Comparison of ENCODE assay signal across 20 cellular contexts in genomic region chr4:39498724-39499014, GRCh38. TPM values are rescaled to one million over a fixed set of nuclear protein-coding genes. Genes with fewer than 3 reads are reported as not detected.
DNase-seq lines count a peak whose midpoint lies in the region; ATAC-seq, FAIRE-seq and TF ChIP-seq lines count a peak whose summit lies in the region.
"Had no signal": no experiment of that assay in that cellular context is flagged by ENCODE, and none has a peak within 500 bp of the region (broad histone marks: within the 10 kb centered on the region; RNA-seq: fewer than 3 reads in every experiment).

No MANE protein-coding gene starts in this region.

- no peak for TF ChIP-seq RAD21 in HepG2 (CRISPR knock-in tag; IDR thresholded peaks at IDR 0.05)

- no peak for TF ChIP-seq EP300 in HepG2 (IDR thresholded peaks at IDR 0.05; ENCODE audit: low read depth in 2 of 2, low read length in 2 of 2)
- TF ChIP-seq EP300 in HepG2 (CRISPR knock-in tag; IDR thresholded peaks at IDR 0.05; ENCODE audit: borderline replicate concordance): no peak

- H3K4me3 ChIP-seq in HepG2 (replicated peaks in 1 of 3; ENCODE audit: insufficient read depth in 1 of 3, low read depth in 2 of 3, low read length in 3 of 3): no peak overlapping the region
- H3K4me3 ChIP-seq in right lobe of liver: no peak overlapping the region
- H3K4me3 ChIP-seq in astrocyte (ENCODE audit: insufficient read depth, low read depth, low read length): no peak overlapping the region

- CTCF ChIA-PET in HepG2 (lab: Yijun Ruan, JAX; ENCODE audit: low intra/inter-chr PET ratio, low total read pairs): no interaction called here

- H3K36me3 ChIP-seq in HepG2 (replicated peaks in 1 of 2; ENCODE audit: control insufficient read depth in 1 of 2, insufficient read depth in 2 of 2, low read length in 2 of 2) (peaks cover 8 to 41% of the 10 kb centered on the region in 2 experiments), right lobe of liver (peaks cover 0 to 53% (median 23%) of the 10 kb centered on the region in 4 donors), astrocyte (ENCODE audit: insufficient read depth, low read length) (peaks cover 35% of the 10 kb centered on the region)

- in situ Hi-C loops in HepG2 (cut with HindIII; ENCODE audit: extremely low pct_ligation_motif_present, low pct_unique_long_range_greater_than_20kb): no loop called here

- no peaks in the 10 kb centered on the region for H3K9me3 ChIP-seq in HepG2 (ENCODE audit: low read length)
- no peaks in the 10 kb centered on the region for H3K9me3 ChIP-seq in right lobe of liver
- H3K9me3 ChIP-seq in astrocyte (ENCODE audit: insufficient read depth, low read depth, low read length): no peaks in the 10 kb centered on the region
- H3K9me3 ChIP-seq: Caco-2 had no signal

- no peak for TF ChIP-seq POLR2A in HepG2 (IDR thresholded peaks at IDR 0.05; ENCODE audit: insufficient read depth in 1 of 2, low read depth in 2 of 2, low read length in 2 of 2)
- TF ChIP-seq POLR2A in right lobe of liver (IDR thresholded peaks at IDR 0.05): no peak

- no peaks in the 10 kb centered on the region for H3K27me3 ChIP-seq in HepG2 (ENCODE audit: control insufficient read depth in 1 of 2, insufficient read depth in 2 of 2, low read length in 2 of 2)
- no peaks in the 10 kb centered on the region for H3K27me3 ChIP-seq in right lobe of liver
- no peaks in the 10 kb centered on the region for H3K27me3 ChIP-seq in astrocyte (ENCODE audit: insufficient read depth, low read length)

- H3K27ac ChIP-seq in HepG2 (ENCODE audit: extremely low read length, insufficient read depth, low read length): no peak overlapping the region
- H3K27ac ChIP-seq in right lobe of liver: no peak overlapping the region
- no peak overlapping the region for H3K27ac ChIP-seq in astrocyte (ENCODE audit: low read depth, low read length)
- H3K27ac ChIP-seq: C4-2B had no signal

- POLR2A ChIA-PET in HepG2 (lab: Yijun Ruan, JAX): interaction anchor here (2.1 kb wide), 1 partner anchor 29 kb away, joined by 9 read pairs; the partner anchor contains the start of gene UGDH

- H4K20me1 ChIP-seq in HepG2 (ENCODE audit: insufficient read depth, low read length) (no peaks in the 10 kb centered on the region), astrocyte (ENCODE audit: insufficient read depth, low read length) (no peaks in the 10 kb centered on the region)

- TF ChIP-seq CTCF in HepG2 (CRISPR knock-in tag; IDR thresholded peaks at IDR 0.05): no peak
- no peak for TF ChIP-seq CTCF in right lobe of liver (IDR thresholded peaks at IDR 0.05)
- no peak for TF ChIP-seq CTCF in astrocyte (IDR thresholded peaks at IDR 0.05; ENCODE audit: insufficient read depth, low read depth, low read length)

- BruUV-seq in HepG2 (replicated peaks; lab: Mats Ljungman, UMichigan): no TSS peak

- FAIRE-seq in HepG2 (lab: Jason Lieb, UNC): no peak
- no peak for FAIRE-seq in astrocyte (lab: Jason Lieb, UNC)
- FAIRE-seq: D721Med, GM12891, GM19239 had no signal

- ATAC-seq in HepG2 (no peak), right lobe of liver (no peak), HG03196 (IDR thresholded peaks at IDR 0.05; ENCODE audit: unreplicated experiment) (no peak)
- ATAC-seq: HCT116 had no signal

- H2AFZ ChIP-seq in HepG2 (ENCODE audit: low read length) (no peak overlapping the region), astrocyte (ENCODE audit: low read depth, low read length) (no peak overlapping the region)

- intact Hi-C loops in HepG2 (cut with micrococcal nuclease; ENCODE audit: unreplicated experiment) (no loop called here), right lobe of liver (cut with DNase I) (no loop called here)

- no peak overlapping the region for H3K4me2 ChIP-seq in HepG2 (ENCODE audit: low read depth, low read length)
- H3K4me2 ChIP-seq in astrocyte (ENCODE audit: low read length): no peak overlapping the region

- no peaks in the 10 kb centered on the region for H3K79me2 ChIP-seq in HepG2 (ENCODE audit: insufficient read depth, low read length)
- H3K79me2 ChIP-seq in astrocyte (ENCODE audit: insufficient read depth, low read length): no peaks in the 10 kb centered on the region

- H3K9ac ChIP-seq in HepG2 (ENCODE audit: insufficient read depth, low read depth, low read length): no peak overlapping the region
- H3K9ac ChIP-seq in astrocyte (ENCODE audit: low read length): no peak overlapping the region

- peaks cover 1% of the 10 kb centered on the region for H3K9me3 Mint-ChIP-seq in astrocyte (ENCODE audit: unreplicated experiment)
- H3K9me3 Mint-ChIP-seq: CD4-positive, alpha-beta T cell; HFFc6 had no signal

- DNase-seq in HepG2 (ENCODE audit: low spot score) (no peak), right lobe of liver (no peak), NCI-H460 (ENCODE audit: extremely low read depth, low read depth) (peak; percentile 90), astrocyte (ENCODE audit: low read depth) (no peak), NCI-H446 (lab: John Stamatoyannopoulos, UW) (no peak), HPDE6-E6E7 (ENCODE audit: extremely low spot score) (no peak)
- DNase-seq in activated CD4-positive, alpha-beta T cell treated with anti-CD3 and anti-CD28 coated beads, Interleukin-2, amount 50 U/mL, for 48 hours: no peak
- DNase-seq: 8988T; ACHN; Caco-2; CD4-positive, alpha-beta T cell; GOT3; H7; HFFc6 had no signal

- H3K4me3 Mint-ChIP-seq in astrocyte (ENCODE audit: unreplicated experiment): no peak overlapping the region
- H3K4me3 Mint-ChIP-seq: CD4-positive, alpha-beta T cell; HFFc6 had no signal

- H3K27ac Mint-ChIP-seq in astrocyte (ENCODE audit: unreplicated experiment): peak overlapping the region; percentile 36
- H3K27ac Mint-ChIP-seq: CD4-positive, alpha-beta T cell; HFFc6 had no signal

- peaks cover 5% of the 10 kb centered on the region for H3K4me1 Mint-ChIP-seq in astrocyte (ENCODE audit: low read depth, unreplicated experiment)

- H3K4me1 ChIP-seq in HepG2 (ENCODE audit: insufficient read depth, low read length): peaks cover 10% of the 10 kb centered on the region; the same call in 1 of the 2 replicates
- H3K4me1 ChIP-seq in right lobe of liver: peaks cover 0 to 34% (median 0%) of the 10 kb centered on the region in 4 donors
- peaks cover 20% of the 10 kb centered on the region for H3K4me1 ChIP-seq in astrocyte (ENCODE audit: insufficient read depth, low read length)

- H3K27me3 Mint-ChIP-seq in astrocyte (ENCODE audit: low read depth, unreplicated experiment): no peaks in the 10 kb centered on the region
- H3K27me3 Mint-ChIP-seq: CD4-positive, alpha-beta T cell had no signal

- peaks cover 13% of the 10 kb centered on the region for H3K36me3 Mint-ChIP-seq in astrocyte (ENCODE audit: low read depth, unreplicated experiment)

RNA-seq across cellular contexts. Expression of gene UGDH, which starts 28.6 kb away (rescaled TPM):
- 384 and 661 TPM in 2 replicates for total RNA-seq in HepG2 (2016; rRNA removed; fragmentation: Illumina TruSeq; extraction: Trizol)
- total RNA-seq in HepG2 (2016; cell fraction: cytosol; rRNA removed; fragmentation: Illumina TruSeq; extraction: Trizol; ENCODE audit: low read depth): 49.0 and 58.6 TPM in 2 replicates
- 384 and 616 TPM in 2 replicates for total RNA-seq in HepG2 (2016; cell fraction: insoluble cytoplasmic fraction; rRNA removed; fragmentation: Illumina TruSeq; extraction: Trizol)
- total RNA-seq in HepG2 (2016; cell fraction: membrane; rRNA removed; fragmentation: Illumina TruSeq; extraction: Trizol): 167 and 182 TPM in 2 replicates
- 162 and 184 TPM in 2 replicates for total RNA-seq in HepG2 (2016; cell fraction: nucleus; rRNA removed; fragmentation: Illumina TruSeq; extraction: Trizol)
- 89.8 and 99.0 TPM in 2 replicates for polyA plus RNA-seq in HepG2 (2011; rRNA removed)
- 131 and 185 TPM in 2 replicates for polyA plus RNA-seq in HepG2 (2011; cell fraction: cytosol; rRNA removed)
- polyA plus RNA-seq in HepG2 (2011; cell fraction: nucleus; rRNA removed): 44.8 and 67.6 TPM in 2 replicates
- 212 and 239 TPM in 2 replicates for polyA plus RNA-seq in HepG2 (2012)
- 39.4 and 40.4 TPM in 2 replicates for polyA plus RNA-seq in HepG2 (2016; cell fraction: cytosol; fragmentation: Illumina TruSeq; extraction: Trizol; ENCODE audit: low read depth)
- polyA plus RNA-seq in HepG2 (2016; cell fraction: insoluble cytoplasmic fraction; fragmentation: Illumina TruSeq; extraction: Trizol; ENCODE audit: low read depth): 556 and 565 TPM in 2 replicates
- 86.5 and 96.6 TPM in 2 replicates for polyA plus RNA-seq in HepG2 (2016; cell fraction: membrane; fragmentation: Illumina TruSeq; extraction: Trizol; ENCODE audit: low read depth)
- 181 and 193 TPM in 2 replicates for polyA plus RNA-seq in HepG2 (2016; cell fraction: nucleus; fragmentation: Illumina TruSeq; extraction: Trizol; ENCODE audit: insufficient read depth, low read depth)
- 9.9 and 42.1 TPM in 2 replicates for polyA minus RNA-seq in HepG2 (2011; rRNA and poly(A)+ RNA removed; ENCODE audit: low replicate concordance)
- 257 and 288 TPM in 2 replicates for polyA minus RNA-seq in HepG2 (2011; cell fraction: cytosol; rRNA and poly(A)+ RNA removed)
- polyA minus RNA-seq in HepG2 (2011; cell fraction: nucleus; rRNA and poly(A)+ RNA removed): 82.3 and 114 TPM in 2 replicates
- total RNA-seq in right lobe of liver: 100 to 1,000 TPM; 134 to 647 (median 244) TPM
- 358 and 406 TPM in 2 replicates for total RNA-seq in NCI-H460 (2014; rRNA removed; shearing (Covaris generic))
- 160 and 203 TPM in 2 replicates for polyA plus RNA-seq in NCI-H460 (2014; cell fraction: nucleus; rRNA removed)
- 111 and 114 TPM in 2 replicates for total RNA-seq in astrocyte

RNA-seq across cellular contexts. Expression of gene LIAS, which starts 39.8 kb away (rescaled TPM):
- total RNA-seq in HepG2 (2016; rRNA removed; fragmentation: Illumina TruSeq; extraction: Trizol): 16.6 and 18.3 TPM in 2 replicates
- 5.2 and 5.6 TPM in 2 replicates for total RNA-seq in HepG2 (2016; cell fraction: cytosol; rRNA removed; fragmentation: Illumina TruSeq; extraction: Trizol; ENCODE audit: low read depth)
- 15.0 and 16.2 TPM in 2 replicates for total RNA-seq in HepG2 (2016; cell fraction: insoluble cytoplasmic fraction; rRNA removed; fragmentation: Illumina TruSeq; extraction: Trizol)
- 8.9 and 9.9 TPM in 2 replicates for total RNA-seq in HepG2 (2016; cell fraction: membrane; rRNA removed; fragmentation: Illumina TruSeq; extraction: Trizol)
- 14.3 and 14.8 TPM in 2 replicates for total RNA-seq in HepG2 (2016; cell fraction: nucleus; rRNA removed; fragmentation: Illumina TruSeq; extraction: Trizol)
- polyA plus RNA-seq in HepG2 (2011; rRNA removed): 11.4 and 16.0 TPM in 2 replicates
- polyA plus RNA-seq in HepG2 (2011; cell fraction: cytosol; rRNA removed): 7.9 and 8.2 TPM in 2 replicates
- 5.6 and 9.5 TPM in 2 replicates for polyA plus RNA-seq in HepG2 (2011; cell fraction: nucleus; rRNA removed)
- polyA plus RNA-seq in HepG2 (2012): 12.1 and 15.8 TPM in 2 replicates
- polyA plus RNA-seq in HepG2 (2016; cell fraction: cytosol; fragmentation: Illumina TruSeq; extraction: Trizol; ENCODE audit: low read depth): 4.1 and 4.2 TPM in 2 replicates
- polyA plus RNA-seq in HepG2 (2016; cell fraction: insoluble cytoplasmic fraction; fragmentation: Illumina TruSeq; extraction: Trizol; ENCODE audit: low read depth): 19.8 and 20.7 TPM in 2 replicates
- 7.1 and 7.2 TPM in 2 replicates for polyA plus RNA-seq in HepG2 (2016; cell fraction: membrane; fragmentation: Illumina TruSeq; extraction: Trizol; ENCODE audit: low read depth)
- polyA plus RNA-seq in HepG2 (2016; cell fraction: nucleus; fragmentation: Illumina TruSeq; extraction: Trizol; ENCODE audit: insufficient read depth, low read depth): 29.7 and 30.7 TPM in 2 replicates
- polyA minus RNA-seq in HepG2 (2011; rRNA and poly(A)+ RNA removed; ENCODE audit: low replicate concordance): 1.7 and 4.9 TPM in 2 replicates
- 4.3 and 5.0 TPM in 2 replicates for polyA minus RNA-seq in HepG2 (2011; cell fraction: cytosol; rRNA and poly(A)+ RNA removed)
- 13.9 and 19.6 TPM in 2 replicates for polyA minus RNA-seq in HepG2 (2011; cell fraction: nucleus; rRNA and poly(A)+ RNA removed)
- 10 to 100 TPM in 4 of 6 experiments, 1 to 10 TPM in 2; 7.0 to 20.4 (median 13.1) TPM for total RNA-seq in right lobe of liver
- 32.8 and 37.0 TPM in 2 replicates for total RNA-seq in NCI-H460 (2014; rRNA removed; shearing (Covaris generic))
- polyA plus RNA-seq in NCI-H460 (2014; cell fraction: nucleus; rRNA removed): 48.5 and 57.3 TPM in 2 replicates
- total RNA-seq in astrocyte: 9.6 and 11.0 TPM in 2 replicates

RNA-seq across cellular contexts. Expression of gene RPL9, which starts 39.9 kb away (rescaled TPM):
- total RNA-seq in HepG2 (2016; rRNA removed; fragmentation: Illumina TruSeq; extraction: Trizol): 2,148 and 2,808 TPM in 2 replicates
- total RNA-seq in HepG2 (2016; cell fraction: cytosol; rRNA removed; fragmentation: Illumina TruSeq; extraction: Trizol; ENCODE audit: low read depth): 2,980 and 3,556 TPM in 2 replicates
- total RNA-seq in HepG2 (2016; cell fraction: insoluble cytoplasmic fraction; rRNA removed; fragmentation: Illumina TruSeq; extraction: Trizol): 2,243 and 2,719 TPM in 2 replicates
- total RNA-seq in HepG2 (2016; cell fraction: membrane; rRNA removed; fragmentation: Illumina TruSeq; extraction: Trizol): 4,819 and 5,825 TPM in 2 replicates
- 939 and 947 TPM in 2 replicates for total RNA-seq in HepG2 (2016; cell fraction: nucleus; rRNA removed; fragmentation: Illumina TruSeq; extraction: Trizol)
- 849 and 993 TPM in 2 replicates for polyA plus RNA-seq in HepG2 (2011; rRNA removed)
- 1,096 and 1,918 TPM in 2 replicates for polyA plus RNA-seq in HepG2 (2011; cell fraction: cytosol; rRNA removed)
- polyA plus RNA-seq in HepG2 (2011; cell fraction: nucleus; rRNA removed): 226 and 300 TPM in 2 replicates
- polyA plus RNA-seq in HepG2 (2012): 2,363 and 2,846 TPM in 2 replicates
- 1,711 and 1,965 TPM in 2 replicates for polyA plus RNA-seq in HepG2 (2016; cell fraction: cytosol; fragmentation: Illumina TruSeq; extraction: Trizol; ENCODE audit: low read depth)
- polyA plus RNA-seq in HepG2 (2016; cell fraction: insoluble cytoplasmic fraction; fragmentation: Illumina TruSeq; extraction: Trizol; ENCODE audit: low read depth): 1,418 and 1,522 TPM in 2 replicates
- polyA plus RNA-seq in HepG2 (2016; cell fraction: membrane; fragmentation: Illumina TruSeq; extraction: Trizol; ENCODE audit: low read depth): 2,738 and 2,765 TPM in 2 replicates
- polyA plus RNA-seq in HepG2 (2016; cell fraction: nucleus; fragmentation: Illumina TruSeq; extraction: Trizol; ENCODE audit: insufficient read depth, low read depth): 819 and 843 TPM in 2 replicates
- 55.2 and 89.0 TPM in 2 replicates for polyA minus RNA-seq in HepG2 (2011; rRNA and poly(A)+ RNA removed; ENCODE audit: low replicate concordance)
- 458 and 550 TPM in 2 replicates for polyA minus RNA-seq in HepG2 (2011; cell fraction: cytosol; rRNA and poly(A)+ RNA removed)
- 350 and 404 TPM in 2 replicates for polyA minus RNA-seq in HepG2 (2011; cell fraction: nucleus; rRNA and poly(A)+ RNA removed)
- 1,000 to 10,000 TPM in 2 of 6 experiments, 100 to 1,000 TPM in 4; 353 to 1,546 (median 454) TPM for total RNA-seq in right lobe of liver
- 6,834 and 7,046 TPM in 2 replicates for total RNA-seq in NCI-H460 (2014; rRNA removed; shearing (Covaris generic))
- 3,526 and 3,890 TPM in 2 replicates for polyA plus RNA-seq in NCI-H460 (2014; cell fraction: nucleus; rRNA removed)
- 963 and 1,047 TPM in 2 replicates for total RNA-seq in astrocyte
